13 cellular contexts compared by ENCODE assay signal in genomic region chr14:71692496-71692895, GRCh38.
DNase-seq lines count a peak whose midpoint lies in the region; ATAC-seq and TF ChIP-seq lines count a peak whose summit lies in the region.
"Had no signal": no experiment of that assay in that cellular context is flagged by ENCODE, and none has a peak within 500 bp of the region (broad histone marks: within the 10 kb centered on the region; RNA-seq: fewer than 3 reads in every experiment).

No MANE protein-coding gene starts in this region.

- peak; percentile 51 for ATAC-seq in lung (ENCODE audit: insufficient read depth, low FRiP score)
- ATAC-seq: WTC11 had no signal

- TF ChIP-seq CTCF in cardiac fibroblast (IDR thresholded peaks at IDR 0.05; ENCODE audit: low read depth, low read length) (no peak), lung (IDR thresholded peaks at IDR 0.05; ENCODE audit: control extremely low read depth, extremely low read depth) (no peak)

- H3K36me3 ChIP-seq in lung (ENCODE audit: control insufficient read depth in 2 of 2, insufficient read depth in 2 of 2, low read length in 2 of 2): no peaks in the 10 kb centered on the region

- no peaks in the 10 kb centered on the region for H3K27me3 ChIP-seq in lung (ENCODE audit: control insufficient read depth, insufficient read depth)

- DNase-seq in A172 (ENCODE audit: low spot score) (peak; percentile 14), HT1080 (ENCODE audit: low read depth) (peak; percentile 75), cardiac fibroblast (ENCODE audit: low read depth in 2 of 2) (peak; percentile 71 to 73), lung (ENCODE audit: low spot score) (peak; percentile 53), NCI-H146 treated with DMSO at 0.1 percent for 48 hours (lab: John Stamatoyannopoulos, UW; ENCODE audit: unreplicated experiment) (no peak), NCI-H1105 treated with DMSO at 0.1 percent for 48 hours (lab: John Stamatoyannopoulos, UW) (no peak), SW480 (ENCODE audit: low spot score) (no peak), DMS53 (lab: John Stamatoyannopoulos, UW) (no peak)
- DNase-seq: activated T-cell treated with anti-CD3 and anti-CD28 coated beads, Interleukin-2, amount 50 U/mL, for 1 hour; naive thymus-derived CD8-positive, alpha-beta T cell; trophoblast cell had no signal

- peaks cover 0 to 5% of the 10 kb centered on the region in 2 donors for H3K4me1 ChIP-seq in lung (ENCODE audit: control insufficient read depth in 2 of 2, insufficient read depth in 2 of 2, low read length in 2 of 2)

- 45 to 70% methylated on average over 4 of the region's 4 CpGs for WGBS in lung, 2 donors

- H3K4me3 ChIP-seq in cardiac fibroblast (replicated peaks in 1 of 2; ENCODE audit: low read depth in 2 of 2, low read length in 2 of 2) (no peak overlapping the region), lung (no peak overlapping the region)
- H3K4me3 ChIP-seq: smooth muscle cell had no signal

- H3K9me3 ChIP-seq in lung (ENCODE audit: control insufficient read depth in 2 of 2, insufficient read depth in 1 of 2, low read length in 1 of 2): no peaks in the 10 kb centered on the region

- peak overlapping the region in 1 of 2 donors; percentile 45 for H3K27ac ChIP-seq in lung (ENCODE audit: low read depth in 1 of 2, low read length in 1 of 2)

Comparison
In these comparisons a context has a peak if more than half of its experiments do, and no peak if none do; other contexts are left out.
1. DNase-seq: peak in A172 (single experiment), HT1080 (single experiment), cardiac fibroblast (2 of 2) and lung (single experiment); none in NCI-H146 treated with DMSO at 0.1 percent for 48 hours (single experiment), NCI-H1105 treated with DMSO at 0.1 percent for 48 hours (single experiment), SW480 (single experiment) and DMS53 (single experiment).